ENCODE assay signal across 13 cellular contexts in the genomic region with DNA sequence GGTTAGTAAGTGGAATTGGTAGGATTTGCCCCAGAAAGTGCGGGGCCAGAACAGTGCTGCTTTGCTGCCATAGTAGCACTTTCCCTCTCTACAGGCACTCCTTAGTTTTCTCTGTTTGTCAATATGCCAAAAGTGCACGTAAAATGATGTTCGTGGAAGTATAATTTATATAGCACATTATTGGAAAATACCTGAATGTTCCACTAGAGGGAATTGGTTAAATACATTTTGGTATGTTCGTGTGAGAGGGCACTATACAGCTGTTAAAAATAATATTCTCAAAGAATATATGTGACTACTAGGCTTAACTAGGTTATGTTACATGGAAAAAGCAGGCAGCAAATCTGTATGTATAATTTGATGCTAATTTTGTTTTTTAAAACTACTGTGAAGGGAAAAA.
DNase-seq lines count a peak whose midpoint lies in the region; ATAC-seq and TF ChIP-seq lines count a peak whose summit lies in the region.
"Had no signal": no experiment of that assay in that cellular context is flagged by ENCODE, and none has a peak within 500 bp of the region (broad histone marks: within the 10 kb centered on the region; RNA-seq: fewer than 3 reads in every experiment).

No MANE protein-coding gene starts in this region.

- intact Hi-C loops in activated CD4-positive, alpha-beta memory T cell treated with anti-CD3 and anti-CD28 coated beads for 36 hours (cut with micrococcal nuclease): no loop called here

- H3K9me3 ChIP-seq in hepatocyte (ENCODE audit: low read depth): peaks cover 4% of the 10 kb centered on the region
- H3K9me3 ChIP-seq: tibial artery had no signal

- H3K9me3 Mint-ChIP-seq in activated CD4-positive, alpha-beta memory T cell treated with anti-CD3 and anti-CD28 coated beads for 36 hours: no peaks in the 10 kb centered on the region

- no peaks in the 10 kb centered on the region for H3K27me3 Mint-ChIP-seq in activated CD4-positive, alpha-beta memory T cell treated with anti-CD3 and anti-CD28 coated beads for 36 hours

- H3K27ac Mint-ChIP-seq in activated CD4-positive, alpha-beta memory T cell treated with anti-CD3 and anti-CD28 coated beads for 36 hours: no peak overlapping the region

- no peak overlapping the region for H3K4me3 ChIP-seq in hepatocyte
- H3K4me3 ChIP-seq: cardiac muscle cell, lung, tibial artery had no signal

- CTCF ChIA-PET in RWPE1 (lab: Yijun Ruan, JAX): interaction anchor here (0.7 kb wide), 2 partner anchors 62 to 75 kb away, joined by 3 to 4 read pairs; no protein-coding TSS in a partner anchor
- CTCF ChIA-PET in activated CD4-positive, alpha-beta memory T cell treated with anti-CD3 and anti-CD28 coated beads for 36 hours (lab: Charles Lee): no interaction called here

- WGBS in hepatocyte (ENCODE audit: low lambda C conversion rate, missing lambda C conversion rate): 75% methylated on average over 4 of the region's 4 CpGs

- H3K27ac ChIP-seq in 22Rv1 (no peak overlapping the region), RWPE1 (no peak overlapping the region), hepatocyte (no peak overlapping the region)
- H3K27ac ChIP-seq: cardiac muscle cell, tibial artery had no signal

- H3K36me3 Mint-ChIP-seq in activated CD4-positive, alpha-beta memory T cell treated with anti-CD3 and anti-CD28 coated beads for 36 hours: no peaks in the 10 kb centered on the region

- H3K4me1 Mint-ChIP-seq in activated CD4-positive, alpha-beta memory T cell treated with anti-CD3 and anti-CD28 coated beads for 36 hours (ENCODE audit: low read depth): no peaks in the 10 kb centered on the region

- H3K4me1 ChIP-seq in hepatocyte (ENCODE audit: insufficient read depth): no peaks in the 10 kb centered on the region
- H3K4me1 ChIP-seq: tibial artery had no signal

- DNase-seq in HT-29 (ENCODE audit: low spot score) (peak; percentile 43), RWPE1 (ENCODE audit: low spot score) (no peak), hepatocyte (ENCODE audit: low spot score) (no peak), iPS-NIHi7 (ENCODE audit: extremely low spot score) (no peak), KG1 (lab: John Stamatoyannopoulos, UW) (no peak)
- DNase-seq in activated CD4-positive, alpha-beta memory T cell treated with anti-CD3 and anti-CD28 coated beads for 36 hours: no peak
- DNase-seq: activated naive CD4-positive, alpha-beta T cell; nucleus accumbens; tibial artery had no signal

- TF ChIP-seq CTCF in 22Rv1 (IDR thresholded peaks at IDR 0.05) (peak; percentile 39), RWPE1 (conservative IDR thresholded peaks at IDR 0.05; ENCODE audit: low read depth) (peak; percentile 23), hepatocyte (IDR thresholded peaks at IDR 0.05; ENCODE audit: poor library complexity) (peak; percentile 20)

- no peaks in the 10 kb centered on the region for H3K79me2 ChIP-seq in hepatocyte

- H3K4me3 Mint-ChIP-seq in activated CD4-positive, alpha-beta memory T cell treated with anti-CD3 and anti-CD28 coated beads for 36 hours: no peak overlapping the region

- no peak for ATAC-seq in GM18520 (IDR thresholded peaks at IDR 0.05; ENCODE audit: unreplicated experiment)

- H3K27me3 ChIP-seq in hepatocyte: no peaks in the 10 kb centered on the region
- H3K27me3 ChIP-seq: cardiac muscle cell, tibial artery had no signal

- no peaks in the 10 kb centered on the region for H3K36me3 ChIP-seq in hepatocyte (replicated peaks; ENCODE audit: insufficient read depth, low read depth)
- H3K36me3 ChIP-seq: cardiac muscle cell, tibial artery had no signal

- no peaks in the 10 kb centered on the region for H3K9me2 ChIP-seq in hepatocyte (replicated peaks; ENCODE audit: insufficient read depth)

- no peak overlapping the region for H3K4me2 ChIP-seq in hepatocyte

- no peaks in the 10 kb centered on the region for H4K20me1 ChIP-seq in hepatocyte (ENCODE audit: insufficient read depth, poor library complexity, severe bottlenecking)

- no peak overlapping the region for H2AFZ ChIP-seq in hepatocyte

- POLR2A ChIA-PET in RWPE1 (lab: Yijun Ruan, JAX; ENCODE audit: low non-redundant PET): no interaction called here
- POLR2A ChIA-PET in activated CD4-positive, alpha-beta memory T cell treated with anti-CD3 and anti-CD28 coated beads for 36 hours (lab: Charles Lee): interaction anchor here (0.6 kb wide), 1 partner anchor 241 kb away, joined by 4 read pairs; no protein-coding TSS in a partner anchor
